ENCODE assay signal across 8 cellular contexts in the genomic region with DNA sequence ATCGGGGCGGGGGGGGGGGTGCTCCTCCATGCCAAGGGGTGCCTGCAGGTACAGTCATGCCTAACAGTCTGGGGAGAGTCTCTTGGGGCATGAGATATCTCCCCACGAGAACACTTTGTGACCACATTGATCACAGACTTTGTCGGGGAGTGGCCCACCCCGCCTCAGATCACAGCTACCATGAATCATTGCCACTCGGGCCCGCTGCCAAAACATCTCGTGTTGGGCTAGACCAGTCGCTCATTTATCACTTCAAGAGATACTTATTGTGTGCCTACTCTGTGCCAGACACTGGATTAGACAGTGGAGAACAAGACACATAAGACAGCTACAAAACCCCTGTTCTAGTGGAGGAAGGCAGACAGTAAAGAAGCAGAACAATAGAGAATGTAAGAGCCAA.
DNase-seq lines count a peak whose midpoint lies in the region; ATAC-seq and TF ChIP-seq lines count a peak whose summit lies in the region.

No MANE protein-coding gene starts in this region.

- H3K9me3 ChIP-seq in RWPE2 (ENCODE audit: severe bottlenecking) (no peaks in the 10 kb centered on the region), Karpas-422 (ENCODE audit: low read length) (no peaks in the 10 kb centered on the region)

- H3K4me3 ChIP-seq in RWPE2 (ENCODE audit: severe bottlenecking) (no peak overlapping the region), epithelial cell of esophagus (ENCODE audit: low read length) (no peak overlapping the region), Karpas-422 (ENCODE audit: low read length) (no peak overlapping the region)

- no peak overlapping the region for H3K9ac ChIP-seq in Karpas-422 (ENCODE audit: low read length)

- TF ChIP-seq CTCF in RWPE2 (IDR thresholded peaks at IDR 0.05; ENCODE audit: poor library complexity, severe bottlenecking) (no peak), epithelial cell of esophagus (IDR thresholded peaks at IDR 0.05; ENCODE audit: insufficient read depth, low read depth, low read length, missing control alignments) (no peak)

- no peak overlapping the region for H3K4me2 ChIP-seq in Karpas-422 (ENCODE audit: low read depth, low read length, poor library complexity, severe bottlenecking)

- H2AFZ ChIP-seq in Karpas-422 (ENCODE audit: low read length): no peak overlapping the region

- peaks cover 10% of the 10 kb centered on the region; the same call in 1 of the 2 replicates for H3K36me3 ChIP-seq in RWPE2 (ENCODE audit: low read depth)
- 0 out of 2 replicates have a peak, but pooled peaks cover 3% of the 10 kb centered on the region for H3K36me3 ChIP-seq in Karpas-422 (ENCODE audit: insufficient read depth, low read length)

- ATAC-seq in RWPE2 (ENCODE audit: low read depth): peak; percentile 86
- ATAC-seq in HG03521 (IDR thresholded peaks at IDR 0.05; ENCODE audit: unreplicated experiment): no peak
- ATAC-seq in GM18870 (IDR thresholded peaks at IDR 0.05; ENCODE audit: unreplicated experiment): no peak

- H3K79me2 ChIP-seq in Karpas-422 (ENCODE audit: low read length): no peaks in the 10 kb centered on the region

- DNase-seq in EH (ENCODE audit: low read depth) (peak; percentile 62), RWPE2 (ENCODE audit: low spot score) (peak; percentile 89), epithelial cell of esophagus (ENCODE audit: low read depth) (peak; percentile 92), Karpas-422 (no peak), NCI-H1105 treated with DMSO at 0.1 percent for 48 hours (lab: John Stamatoyannopoulos, UW) (no peak)
- DNase-seq in stimulated activated CD4-positive, alpha-beta T cell treated with anti-CD3 and anti-CD28 coated beads, Interleukin-15, amount 100 ng/mL, for 24 hours: peak; percentile 40

- H3K27ac ChIP-seq in RWPE2 (ENCODE audit: poor library complexity, severe bottlenecking) (peak overlapping the region; percentile 76), Karpas-422 (ENCODE audit: low read length) (no peak overlapping the region)

- no peaks in the 10 kb centered on the region for H3K9me2 ChIP-seq in Karpas-422 (replicated peaks; ENCODE audit: insufficient read depth, low read length)

- H3K4me1 ChIP-seq in RWPE2 (ENCODE audit: insufficient read depth, poor library complexity, severe bottlenecking) (peaks cover 13% of the 10 kb centered on the region), Karpas-422 (ENCODE audit: low read length) (no peaks in the 10 kb centered on the region)

- no peaks in the 10 kb centered on the region for H4K20me1 ChIP-seq in Karpas-422 (ENCODE audit: insufficient read depth, low read depth, low read length)

- H3K27me3 ChIP-seq in RWPE2 (ENCODE audit: insufficient read depth, poor library complexity, severe bottlenecking): no peaks in the 10 kb centered on the region
- no peaks in the 10 kb centered on the region for H3K27me3 ChIP-seq in Karpas-422 (ENCODE audit: low read length)

Comparison
In these comparisons a context has a peak if more than half of its experiments do, and no peak if none do; other contexts are left out.
1. DNase-seq: peak in EH (single experiment), RWPE2 (single experiment), epithelial cell of esophagus (single experiment) and stimulated activated CD4-positive, alpha-beta T cell treated with anti-CD3 and anti-CD28 coated beads, Interleukin-15, amount 100 ng/mL, for 24 hours (single experiment); none in Karpas-422 (single experiment) and NCI-H1105 treated with DMSO at 0.1 percent for 48 hours (single experiment).